In genomic region chr1:195430826-195431225, GRCh38 we compare ENCODE assay signal across 10 cellular contexts.
"Had no signal": no experiment of that assay in that cellular context is flagged by ENCODE, and none has a peak within 500 bp of the region (broad histone marks: within the 10 kb centered on the region; RNA-seq: fewer than 3 reads in every experiment).

No MANE protein-coding gene starts in this region.

- H2AFZ ChIP-seq: GM23338 had no signal

- DNase-seq: H9, HCEC 1CT, HFFc6, Karpas-422, KBM-7 had no signal

- H3K4me3 ChIP-seq: GM23338 had no signal

- FAIRE-seq: H1, H54, HTR-8/SVneo had no signal

- H3K4me2 ChIP-seq: GM23338, KMS-11 had no signal

- H3K27ac ChIP-seq: KMS-11 had no signal

- ATAC-seq: GM23338 had no signal

- H3K9ac ChIP-seq: KMS-11 had no signal
